10 cellular contexts compared by ENCODE assay signal in genomic region chr2:135931776-135932438, GRCh38. TPM values are rescaled to one million over a fixed set of nuclear protein-coding genes. Genes with fewer than 3 reads are reported as not detected.
A peak's percentile ranks its signal among the peaks of the same experiment; 100 is the strongest.
DNase-seq lines count a peak whose midpoint lies in the region; ATAC-seq and TF ChIP-seq lines count a peak whose summit lies in the region.
"Had no signal": no experiment of that assay in that cellular context is flagged by ENCODE, and none has a peak within 500 bp of the region (broad histone marks: within the 10 kb centered on the region; RNA-seq: fewer than 3 reads in every experiment).

No MANE protein-coding gene starts in this region.

- no peak overlapping the region for H3K4me3 Mint-ChIP-seq in WTC11
- H3K4me3 Mint-ChIP-seq: IgD-negative memory B cell had no signal

- H3K9me3 ChIP-seq in neutrophil: no peaks in the 10 kb centered on the region
- H3K9me3 ChIP-seq: colonic mucosa had no signal

- no peaks in the 10 kb centered on the region for H3K36me3 ChIP-seq in neutrophil
- H3K36me3 ChIP-seq: colonic mucosa had no signal

- CTCF ChIA-PET in WTC11 (lab: Charles Lee): no interaction called here

- POLR2A ChIA-PET in WTC11 (lab: Charles Lee): interaction anchor here (0.7 kb wide), 1 partner anchor 45 kb away, joined by 3 read pairs; no protein-coding TSS in a partner anchor

- peak; percentile 57 to 63 for DNase-seq in HL-60 (ENCODE audit: low read depth in 1 of 2, low spot score in 1 of 2)
- DNase-seq in WTC11 (ENCODE audit: low spot score): no peak
- no peak for DNase-seq in Right ventricle myocardium superior
- DNase-seq in activated CD4-positive, alpha-beta T cell treated with anti-CD3 and anti-CD28 coated beads for 4 hours: no peak
- DNase-seq: colonic mucosa had no signal

- H3K4me1 ChIP-seq in neutrophil (ENCODE audit: control insufficient read depth in 1 of 2, insufficient read depth in 1 of 2, low read depth in 1 of 2, low read length in 1 of 2): peaks cover 59 to 68% of the 10 kb centered on the region in 2 experiments
- H3K4me1 ChIP-seq: colonic mucosa, parathyroid adenoma had no signal

- H3K27ac Mint-ChIP-seq in WTC11: no peak overlapping the region

- intact Hi-C loops in Right ventricle myocardium superior (cut with DNase I): no loop called here

- H3K4me3 ChIP-seq in HL-60 (replicated peaks; ENCODE audit: insufficient read depth, low read length) (no peak overlapping the region), neutrophil (ENCODE audit: low read depth in 1 of 2, low read length in 1 of 2) (peak overlapping the region in 1 of 2 experiments; percentile 34)
- H3K4me3 ChIP-seq: colonic mucosa had no signal

- peaks cover 7% of the 10 kb centered on the region; the same call in 1 of the 2 replicates for H3K4me1 Mint-ChIP-seq in WTC11

- H3K27ac ChIP-seq in HL-60 (replicated peaks): peak overlapping the region; percentile 81
- peak overlapping the region; percentile 87 for H3K27ac ChIP-seq in neutrophil
- H3K27ac ChIP-seq: colonic mucosa, parathyroid adenoma had no signal

- no peaks in the 10 kb centered on the region for H3K27me3 Mint-ChIP-seq in WTC11 (ENCODE audit: low read depth)
- H3K27me3 Mint-ChIP-seq: IgD-negative memory B cell had no signal

- ATAC-seq in GM19035 (IDR thresholded peaks at IDR 0.05; ENCODE audit: unreplicated experiment): peak; percentile 85
- peak; percentile 72 for ATAC-seq in HG02642 (IDR thresholded peaks at IDR 0.05; ENCODE audit: poor library complexity, unreplicated experiment)
- no peak for ATAC-seq in WTC11
- no peak for ATAC-seq in Right ventricle myocardium superior (ENCODE audit: poor library complexity)

- TF ChIP-seq CTCF in HL-60 (IDR thresholded peaks at IDR 0.05; ENCODE audit: insufficient read depth, low read length) (no peak), neutrophil (IDR thresholded peaks at IDR 0.05) (no peak), WTC11 (IDR thresholded peaks at IDR 0.05) (no peak)

- H3K9me3 Mint-ChIP-seq in WTC11: no peaks in the 10 kb centered on the region
- H3K9me3 Mint-ChIP-seq: IgD-negative memory B cell had no signal

- H3K36me3 Mint-ChIP-seq in WTC11: peaks cover 41% of the 10 kb centered on the region

- H3K27me3 ChIP-seq in HL-60 (ENCODE audit: insufficient read depth, poor library complexity, severe bottlenecking): no peaks in the 10 kb centered on the region
- H3K27me3 ChIP-seq in neutrophil: no peaks in the 10 kb centered on the region
- H3K27me3 ChIP-seq: colonic mucosa had no signal

TF ChIP-seq in WTC11, 78 proteins besides CTCF, POLR2A, EP300 and RAD21 (continues in another document):
- no peak for TF ChIP-seq E2F4 (CRISPR knock-in tag; IDR thresholded peaks at IDR 0.05; ENCODE audit: borderline replicate concordance, low read depth)
- TF ChIP-seq, protein P1, sequence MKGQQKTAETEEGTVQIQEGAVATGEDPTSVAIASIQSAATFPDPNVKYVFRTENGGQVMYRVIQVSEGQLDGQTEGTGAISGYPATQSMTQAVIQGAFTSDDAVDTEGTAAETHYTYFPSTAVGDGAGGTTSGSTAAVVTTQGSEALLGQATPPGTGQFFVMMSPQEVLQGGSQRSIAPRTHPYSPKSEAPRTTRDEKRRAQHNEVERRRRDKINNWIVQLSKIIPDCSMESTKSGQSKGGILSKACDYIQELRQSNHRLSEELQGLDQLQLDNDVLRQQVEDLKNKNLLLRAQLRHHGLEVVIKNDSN (CRISPR knock-in tag; IDR thresholded peaks at IDR 0.05): no peak
- TF ChIP-seq AR (CRISPR knock-in tag; IDR thresholded peaks at IDR 0.05): no peak
- no peak for TF ChIP-seq ERG (CRISPR knock-in tag; IDR thresholded peaks at IDR 0.05)
- TF ChIP-seq CREB1 (CRISPR knock-in tag; IDR thresholded peaks at IDR 0.05): no peak
- TF ChIP-seq SOX15 (CRISPR knock-in tag; IDR thresholded peaks at IDR 0.05): no peak
- no peak for TF ChIP-seq FOXK1 (CRISPR knock-in tag; IDR thresholded peaks at IDR 0.05)
- no peak for TF ChIP-seq ZBTB21 (CRISPR knock-in tag; IDR thresholded peaks at IDR 0.05; ENCODE audit: borderline replicate concordance)
- TF ChIP-seq, protein P2, sequence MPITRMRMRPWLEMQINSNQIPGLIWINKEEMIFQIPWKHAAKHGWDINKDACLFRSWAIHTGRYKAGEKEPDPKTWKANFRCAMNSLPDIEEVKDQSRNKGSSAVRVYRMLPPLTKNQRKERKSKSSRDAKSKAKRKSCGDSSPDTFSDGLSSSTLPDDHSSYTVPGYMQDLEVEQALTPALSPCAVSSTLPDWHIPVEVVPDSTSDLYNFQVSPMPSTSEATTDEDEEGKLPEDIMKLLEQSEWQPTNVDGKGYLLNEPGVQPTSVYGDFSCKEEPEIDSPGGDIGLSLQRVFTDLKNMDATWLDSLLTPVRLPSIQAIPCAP (CRISPR knock-in tag; IDR thresholded peaks at IDR 0.05): no peak
- TF ChIP-seq, protein P3, sequence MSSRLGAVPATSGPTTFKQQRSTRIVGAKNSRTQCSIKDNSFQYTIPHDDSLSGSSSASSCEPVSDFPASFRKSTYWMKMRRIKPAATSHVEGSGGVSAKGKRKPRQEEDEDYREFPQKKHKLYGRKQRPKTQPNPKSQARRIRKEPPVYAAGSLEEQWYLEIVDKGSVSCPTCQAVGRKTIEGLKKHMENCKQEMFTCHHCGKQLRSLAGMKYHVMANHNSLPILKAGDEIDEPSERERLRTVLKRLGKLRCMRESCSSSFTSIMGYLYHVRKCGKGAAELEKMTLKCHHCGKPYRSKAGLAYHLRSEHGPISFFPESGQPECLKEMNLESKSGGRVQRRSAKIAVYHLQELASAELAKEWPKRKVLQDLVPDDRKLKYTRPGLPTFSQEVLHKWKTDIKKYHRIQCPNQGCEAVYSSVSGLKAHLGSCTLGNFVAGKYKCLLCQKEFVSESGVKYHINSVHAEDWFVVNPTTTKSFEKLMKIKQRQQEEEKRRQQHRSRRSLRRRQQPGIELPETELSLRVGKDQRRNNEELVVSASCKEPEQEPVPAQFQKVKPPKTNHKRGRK (CRISPR knock-in tag; IDR thresholded peaks at IDR 0.05; ENCODE audit: borderline replicate concordance): no peak
- TF ChIP-seq ZNF121 (CRISPR knock-in tag; IDR thresholded peaks at IDR 0.05): no peak
- TF ChIP-seq ZNF423 (CRISPR knock-in tag; IDR thresholded peaks at IDR 0.05): no peak
- TF ChIP-seq, protein P4, sequence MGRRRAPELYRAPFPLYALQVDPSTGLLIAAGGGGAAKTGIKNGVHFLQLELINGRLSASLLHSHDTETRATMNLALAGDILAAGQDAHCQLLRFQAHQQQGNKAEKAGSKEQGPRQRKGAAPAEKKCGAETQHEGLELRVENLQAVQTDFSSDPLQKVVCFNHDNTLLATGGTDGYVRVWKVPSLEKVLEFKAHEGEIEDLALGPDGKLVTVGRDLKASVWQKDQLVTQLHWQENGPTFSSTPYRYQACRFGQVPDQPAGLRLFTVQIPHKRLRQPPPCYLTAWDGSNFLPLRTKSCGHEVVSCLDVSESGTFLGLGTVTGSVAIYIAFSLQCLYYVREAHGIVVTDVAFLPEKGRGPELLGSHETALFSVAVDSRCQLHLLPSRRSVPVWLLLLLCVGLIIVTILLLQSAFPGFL (CRISPR knock-in tag; IDR thresholded peaks at IDR 0.05; ENCODE audit: borderline replicate concordance): no peak

RNA-seq across cellular contexts. Expression of gene DARS1, which starts 53.5 kb away (rescaled TPM):
- total RNA-seq in WTC11 (2021) (80.9 to 95.5 TPM (median 91.7 TPM) in 3 replicates), Right ventricle myocardium superior (62.8 TPM)

RNA-seq across cellular contexts. Expression of gene MCM6, which starts 55.7 kb away (rescaled TPM):
- total RNA-seq in WTC11 (2021): 87.0 to 107 TPM (median 88.1 TPM) in 3 replicates
- 4.0 TPM for total RNA-seq in Right ventricle myocardium superior

Comparison
In these comparisons a context has a peak if more than half of its experiments do, and no peak if none do; other contexts are left out.
1. ATAC-seq: peak in GM19035 (single experiment) and HG02642 (single experiment); none in WTC11 (single experiment) and Right ventricle myocardium superior (single experiment).
2. DNase-seq: peak in HL-60 (2 of 2); none in WTC11 (single experiment), Right ventricle myocardium superior (single experiment) and activated CD4-positive, alpha-beta T cell treated with anti-CD3 and anti-CD28 coated beads for 4 hours (0 of 2).
3. RNA of gene MCM6, which starts 55.7 kb away (total RNA-seq): 87.0 to 107 TPM in WTC11; 4.0 TPM in Right ventricle myocardium superior (single experiment); every median in the first group is over 10 times any median in the second.